ENCODE assay signal across 10 cellular contexts in genomic region chr1:84166797-84167196, GRCh38. TPM values are rescaled to one million over a fixed set of nuclear protein-coding genes. Genes with fewer than 3 reads are reported as not detected.
A peak's percentile ranks its signal among the peaks of the same experiment; 100 is the strongest.
DNase-seq lines count a peak whose midpoint lies in the region; ATAC-seq lines count a peak whose summit lies in the region.
"Had no signal": no experiment of that assay in that cellular context is flagged by ENCODE, and none has a peak within 500 bp of the region (broad histone marks: within the 10 kb centered on the region; RNA-seq: fewer than 3 reads in every experiment).

No MANE protein-coding gene starts in this region.

- DNase-seq in NCI-H82 treated with DMSO at 0.1 percent for 48 hours (lab: John Stamatoyannopoulos, UW; ENCODE audit: unreplicated experiment) (peak; percentile 12), NCI-H82 (lab: John Stamatoyannopoulos, UW) (no peak), NCI-H2196 (lab: John Stamatoyannopoulos, UW; ENCODE audit: unreplicated experiment) (no peak), NCI-H1092 treated with DMSO at 0.1 percent for 48 hours (lab: John Stamatoyannopoulos, UW) (no peak)
- DNase-seq in natural killer cell treated with Interleukin-12 subunit alpha and Interleukin-12 subunit beta and Interleukin-15 and Interleukin-18, amount 100 ng/mL, for 72 hours (ENCODE audit: low spot score), result no peak
- DNase-seq: activated CD4-positive, alpha-beta T cell treated with anti-CD3 and anti-CD28 coated beads for 1 hour; colonic mucosa had no signal

- peak overlapping the region; percentile 79 to 84 for H3K27ac Mint-ChIP-seq in natural killer cell treated with Interleukin-12 subunit alpha and Interleukin-12 subunit beta and Interleukin-15 and Interleukin-18, amount 100 ng/mL, for 72 hours

- ATAC-seq in HG02588 (IDR thresholded peaks at IDR 0.05; ENCODE audit: unreplicated experiment) (peak; percentile 95), HG03571 (IDR thresholded peaks at IDR 0.05; ENCODE audit: unreplicated experiment) (peak; percentile 95), HG03025 (IDR thresholded peaks at IDR 0.05; ENCODE audit: low FRiP score, unreplicated experiment) (no peak)
- peak; percentile 56 to 83 for ATAC-seq in natural killer cell treated with Interleukin-12 subunit alpha and Interleukin-12 subunit beta and Interleukin-15 and Interleukin-18, amount 100 ng/mL, for 72 hours

- H3K4me3 Mint-ChIP-seq in natural killer cell treated with Interleukin-12 subunit alpha and Interleukin-12 subunit beta and Interleukin-15 and Interleukin-18, amount 100 ng/mL, for 72 hours, result peak overlapping the region; percentile 82

- H3K9me3 Mint-ChIP-seq in natural killer cell treated with Interleukin-12 subunit alpha and Interleukin-12 subunit beta and Interleukin-15 and Interleukin-18, amount 100 ng/mL, for 72 hours, result no peaks in the 10 kb centered on the region

- no peaks in the 10 kb centered on the region for H3K27me3 Mint-ChIP-seq in natural killer cell treated with Interleukin-12 subunit alpha and Interleukin-12 subunit beta and Interleukin-15 and Interleukin-18, amount 100 ng/mL, for 72 hours

- peaks cover 64 to 77% of the 10 kb centered on the region in 2 donors for H3K4me1 Mint-ChIP-seq in natural killer cell treated with Interleukin-12 subunit alpha and Interleukin-12 subunit beta and Interleukin-15 and Interleukin-18, amount 100 ng/mL, for 72 hours (ENCODE audit: low read depth in 2 of 2)

- H3K36me3 Mint-ChIP-seq in natural killer cell treated with Interleukin-12 subunit alpha and Interleukin-12 subunit beta and Interleukin-15 and Interleukin-18, amount 100 ng/mL, for 72 hours, result peaks cover 4% of the 10 kb centered on the region

RNA-seq across cellular contexts. Expression of gene PRKACB, which starts 22.7 kb away (rescaled TPM):
- total RNA-seq in natural killer cell treated with Interleukin-12 subunit alpha and Interleukin-12 subunit beta and Interleukin-15 and Interleukin-18, amount 100 ng/mL, for 72 hours, result 10 to 100 TPM; 46.6 to 65.9 TPM
